ENCODE assay signal across 8 cellular contexts in genomic region chr4:112515278-112516075, GRCh38. TPM values are rescaled to one million over a fixed set of nuclear protein-coding genes. Genes with fewer than 3 reads are reported as not detected.
A peak's percentile ranks its signal among the peaks of the same experiment; 100 is the strongest.
DNase-seq lines count a peak whose midpoint lies in the region; ATAC-seq and TF ChIP-seq lines count a peak whose summit lies in the region.

No MANE protein-coding gene starts in this region.

- H3K4me3 ChIP-seq in fibroblast of mammary gland (ENCODE audit: control insufficient read depth, low read depth, low read length): peak overlapping the region; percentile 48

- H3K27me3 Mint-ChIP-seq in activated B cell treated with CpG ODN at 0.5 μM for 24 hours: peaks cover 79% of the 10 kb centered on the region
- H3K27me3 Mint-ChIP-seq in neural crest cell (ENCODE audit: low read depth): peaks cover 98% of the 10 kb centered on the region

- CTCF ChIA-PET in activated B cell treated with CpG ODN at 0.5 μM for 24 hours (lab: Charles Lee): interaction anchor here (0.8 kb wide), 1 partner anchor 188 kb away, joined by 3 read pairs; no protein-coding TSS in a partner anchor

- H3K4me3 Mint-ChIP-seq in activated B cell treated with CpG ODN at 0.5 μM for 24 hours: peak overlapping the region; percentile 92
- peak overlapping the region; percentile 85 for H3K4me3 Mint-ChIP-seq in neural crest cell

- ATAC-seq in GM21619 (IDR thresholded peaks at IDR 0.05; ENCODE audit: unreplicated experiment) (peak; percentile 25), activated B cell treated with CpG ODN at 0.5 μM for 24 hours (ENCODE audit: low read depth) (peak; percentile 46)

- peaks cover 49% of the 10 kb centered on the region for H3K4me1 Mint-ChIP-seq in activated B cell treated with CpG ODN at 0.5 μM for 24 hours
- peaks cover 55% of the 10 kb centered on the region for H3K4me1 Mint-ChIP-seq in neural crest cell

- peak; percentile 41 for DNase-seq in NCI-H345 (lab: John Stamatoyannopoulos, UW)
- no peak for DNase-seq in NCI-H345 treated with DMSO at 0.1 percent for 48 hours (lab: John Stamatoyannopoulos, UW; ENCODE audit: unreplicated experiment)
- peak; percentile 53 for DNase-seq in HuH-7.5 (ENCODE audit: low spot score)
- DNase-seq in activated B cell treated with CpG ODN at 0.5 μM for 24 hours: peak; percentile 49
- peak; percentile 28 for DNase-seq in fibroblast of mammary gland (ENCODE audit: low read depth)
- DNase-seq in neural crest cell (ENCODE audit: low read depth, low spot score): peak; percentile 31
- DNase-seq in epidermal melanocyte (ENCODE audit: insufficient read length, low spot score): no peak

- H3K27ac Mint-ChIP-seq in activated B cell treated with CpG ODN at 0.5 μM for 24 hours (peak overlapping the region; percentile 62), neural crest cell (ENCODE audit: unreplicated experiment) (no peak overlapping the region)

- H3K9me3 Mint-ChIP-seq in activated B cell treated with CpG ODN at 0.5 μM for 24 hours (peaks cover 7% of the 10 kb centered on the region), neural crest cell (no peaks in the 10 kb centered on the region)

- POLR2A ChIA-PET in activated B cell treated with CpG ODN at 0.5 μM for 24 hours (lab: Charles Lee): interaction anchor here (0.6 kb wide), 1 partner anchor 249 kb away, joined by 3 read pairs; no protein-coding TSS in a partner anchor

- TF ChIP-seq CTCF in activated B cell treated with CpG ODN at 0.5 μM for 24 hours (IDR thresholded peaks at IDR 0.05) (no peak), fibroblast of mammary gland (conservative IDR thresholded peaks at IDR 0.05; ENCODE audit: control insufficient read depth, insufficient read depth, low read depth, low read length) (no peak), neural crest cell (conservative IDR thresholded peaks at IDR 0.05) (no peak)

- peaks cover 2% of the 10 kb centered on the region for H3K36me3 Mint-ChIP-seq in activated B cell treated with CpG ODN at 0.5 μM for 24 hours (ENCODE audit: low read depth)
- no peaks in the 10 kb centered on the region for H3K36me3 Mint-ChIP-seq in neural crest cell (ENCODE audit: low read depth)

- intact Hi-C loops in activated B cell treated with CpG ODN at 0.5 μM for 24 hours (cut with micrococcal nuclease): loop anchor here (1.0 to 5.0 kb wide), 3 partner anchors 8 to 1888 kb away; partner anchors contain the start of gene AP1AR

RNA-seq across cellular contexts. Expression of gene NEUROG2, which starts 0.5 kb away (rescaled TPM):
- not detected in 2 replicates for total RNA-seq in activated B cell treated with CpG ODN at 0.5 μM for 24 hours
- total RNA-seq in neural crest cell: 4.1 and 4.2 TPM in 2 replicates

Comparison
In these comparisons a context has a peak if more than half of its experiments do, and no peak if none do; other contexts are left out.
1. DNase-seq: peak in NCI-H345 (single experiment), HuH-7.5 (single experiment), activated B cell treated with CpG ODN at 0.5 μM for 24 hours (single experiment), fibroblast of mammary gland (single experiment) and neural crest cell (single experiment); none in NCI-H345 treated with DMSO at 0.1 percent for 48 hours (single experiment) and epidermal melanocyte (single experiment).